In genomic region chr7:80540841-80541240, GRCh38 we compare ENCODE assay signal across 32 cellular contexts. TPM values are rescaled to one million over a fixed set of nuclear protein-coding genes. Genes with fewer than 3 reads are reported as not detected.
"Had no signal": no experiment of that assay in that cellular context is flagged by ENCODE, and none has a peak within 500 bp of the region (broad histone marks: within the 10 kb centered on the region; RNA-seq: fewer than 3 reads in every experiment).

No MANE protein-coding gene starts in this region.

- H3K4me1 ChIP-seq: body of pancreas, esophagus muscularis mucosa had no signal

- H3K27ac ChIP-seq: adrenal gland, body of pancreas, esophagus muscularis mucosa, gastrocnemius medialis, WERI-Rb-1 had no signal

- H3K9me3 ChIP-seq: adrenal gland, body of pancreas, gastrocnemius medialis had no signal

- ATAC-seq: activated CD4-positive, CD25-positive, alpha-beta regulatory T cell treated with anti-CD3 and anti-CD28 coated beads, Interleukin-2, amount 50 U/mL, for 24 hours; activated CD8-positive, alpha-beta T cell treated with anti-CD3 and anti-CD28 coated beads for 36 hours; activated T-cell treated with anti-CD3 and anti-CD28 coated beads, Interleukin-2, amount 50 U/mL, for 4 hours; activated T-helper 17 cell treated with anti-CD3 and anti-CD28 coated beads, Interleukin-2, amount 50 U/mL, for 72 hours; body of pancreas; effector memory CD8-positive, alpha-beta T cell; gastrocnemius medialis; T-helper 17 cell had no signal

- DNase-seq: activated B cell treated with CpG ODN at 0.5 μM for 24 hours; activated CD4-positive, alpha-beta T cell treated with anti-CD3 and anti-CD28 coated beads for 48 hours; activated CD4-positive, alpha-beta T cell treated with anti-CD3 and anti-CD28 coated beads, Interleukin-2, amount 50 U/mL, for 1 hour; activated CD4-positive, alpha-beta T cell treated with anti-CD3 and anti-CD28 coated beads, Interleukin-2, amount 50 U/mL, for 48 hours; activated CD8-positive, alpha-beta memory T cell treated with anti-CD3 and anti-CD28 coated beads for 24 hours; activated CD8-positive, alpha-beta T cell treated with anti-CD3 and anti-CD28 coated beads for 36 hours; activated effector memory CD4-positive, alpha-beta T cell treated with Interleukin-2 at 50 U/mL for 16 hours; activated gamma-delta T cell treated with Interleukin-2 at 50 U/mL for 16 hours; activated naive CD4-positive, alpha-beta T cell treated with anti-CD3 and anti-CD28 coated beads, Interleukin-2, amount 50 U/mL, for 16 hours; activated naive CD4-positive, alpha-beta T cell treated with Interleukin-2 at 50 U/mL for 16 hours; activated T-cell treated with anti-CD3 and anti-CD28 coated beads, Interleukin-2, amount 50 U/mL, for 4 hours; adrenal gland; amygdala; aorta; body of pancreas; caudate nucleus; cortex of kidney; dermis blood vessel endothelial cell; effector CD4-positive, alpha-beta T cell; effector memory CD8-positive, alpha-beta T cell; erythroblast; foreskin fibroblast; gastrocnemius medialis; glutamatergic neuron; T-helper 1 cell; T-helper 17 cell; T1000; WERI-Rb-1 had no signal

- H3K36me3 ChIP-seq: adrenal gland, esophagus muscularis mucosa, gastrocnemius medialis, WERI-Rb-1 had no signal

- H3K4me3 ChIP-seq: adrenal gland, body of pancreas, esophagus muscularis mucosa, gastrocnemius medialis had no signal

- H3K27me3 ChIP-seq: adrenal gland, body of pancreas, esophagus muscularis mucosa, gastrocnemius medialis had no signal

RNA-seq across cellular contexts. Expression of gene GNAT3, which starts 29.0 kb away (rescaled TPM):
- total RNA-seq: activated B cell treated with CpG ODN at 0.5 μM for 24 hours; activated CD8-positive, alpha-beta T cell treated with anti-CD3 and anti-CD28 coated beads for 36 hours; activated T-cell treated with anti-CD3 and anti-CD28 coated beads, Interleukin-2, amount 50 U/mL, for 4 hours; activated T-helper 17 cell treated with anti-CD3 and anti-CD28 coated beads, Interleukin-2, amount 50 U/mL, for 72 hours; adrenal gland; aorta; chondrocyte; dermis blood vessel endothelial cell; esophagus muscularis mucosa; gastrocnemius medialis; T-helper 17 cell had no signal
- polyA plus RNA-seq: adrenal gland had no signal
